Comparison of ENCODE assay signal across 9 cellular contexts in the genomic region with DNA sequence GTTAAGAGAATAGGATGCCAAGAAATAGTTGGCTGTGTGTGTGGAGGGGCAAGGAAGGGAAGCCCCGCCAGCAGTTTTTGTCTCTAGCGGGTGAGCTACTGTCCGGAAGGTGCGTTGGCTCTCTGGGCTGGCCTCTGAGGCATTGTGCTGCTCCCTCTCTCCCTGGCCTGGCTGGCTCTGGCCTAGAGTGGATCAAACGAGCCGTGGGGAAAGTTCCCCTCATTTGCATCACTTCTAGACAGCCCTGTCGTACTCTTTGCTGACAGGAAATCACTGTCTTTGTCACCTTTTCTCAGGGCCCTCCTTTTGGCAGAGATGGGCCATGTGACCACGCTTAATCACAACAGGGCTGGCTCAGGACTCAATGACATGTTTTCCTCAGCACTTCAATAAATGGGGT.
A peak's percentile ranks its signal among the peaks of the same experiment; 100 is the strongest.
DNase-seq lines count a peak whose midpoint lies in the region; ATAC-seq, FAIRE-seq and TF ChIP-seq lines count a peak whose summit lies in the region.
"Had no signal": no experiment of that assay in that cellular context is flagged by ENCODE, and none has a peak within 500 bp of the region (broad histone marks: within the 10 kb centered on the region; RNA-seq: fewer than 3 reads in every experiment).

No MANE protein-coding gene starts in this region.

- no peak overlapping the region for H3K4me3 Mint-ChIP-seq in activated CD8-positive, alpha-beta memory T cell treated with anti-CD3 and anti-CD28 coated beads, Interleukin-2, amount 10 ng/mL, durations not matched to agents 7 days and 5 days
- H3K4me3 Mint-ChIP-seq: activated naive CD4-positive, alpha-beta T cell treated with anti-CD3 and anti-CD28 coated beads, Interleukin-2, amount 50 U/mL, for 24 hours had no signal

- H3K9me3 ChIP-seq in DND-41 (ENCODE audit: insufficient read depth, low read length, severe bottlenecking) (no peaks in the 10 kb centered on the region), pancreas (no peaks in the 10 kb centered on the region)

- no peak overlapping the region for H3K9ac ChIP-seq in DND-41 (ENCODE audit: low read depth, low read length)

- no peak overlapping the region for H3K4me2 ChIP-seq in DND-41 (ENCODE audit: insufficient read depth, low read length)

- no peak for TF ChIP-seq CTCF in DND-41 (IDR thresholded peaks at IDR 0.05; ENCODE audit: borderline replicate concordance, extremely low read depth, low read length, poor library complexity, severe bottlenecking)
- no peak for TF ChIP-seq CTCF in fibroblast of pulmonary artery (IDR thresholded peaks at IDR 0.05; ENCODE audit: low read length, missing control alignments)
- no peak for TF ChIP-seq CTCF in pancreas (IDR thresholded peaks at IDR 0.05)

- no peaks in the 10 kb centered on the region for H3K79me2 ChIP-seq in DND-41 (ENCODE audit: insufficient read depth, low read length)

- ATAC-seq in DND-41 (ENCODE audit: insufficient read depth, low read depth) (peak; percentile 39; the same call in 1 of the 3 replicates), GM21786 (IDR thresholded peaks at IDR 0.05; ENCODE audit: unreplicated experiment) (peak; percentile 65), pancreas (peak in 3 of 4 donors; percentile 67 to 83 (median 69)), SK-N-SH treated with all-trans-retinoic acid at 6 μM for 48 hours (no peak)
- ATAC-seq in activated CD8-positive, alpha-beta memory T cell treated with anti-CD3 and anti-CD28 coated beads, Interleukin-2, amount 10 ng/mL, durations not matched to agents 7 days and 5 days: no peak

- CTCF ChIA-PET in activated CD8-positive, alpha-beta memory T cell treated with anti-CD3 and anti-CD28 coated beads, Interleukin-2, amount 10 ng/mL, durations not matched to agents 7 days and 5 days (lab: Charles Lee): no interaction called here

- H3K36me3 Mint-ChIP-seq in activated CD8-positive, alpha-beta memory T cell treated with anti-CD3 and anti-CD28 coated beads, Interleukin-2, amount 10 ng/mL, durations not matched to agents 7 days and 5 days: no peaks in the 10 kb centered on the region

- H3K27me3 ChIP-seq in DND-41 (ENCODE audit: insufficient read depth, low read length, poor library complexity) (no peaks in the 10 kb centered on the region), pancreas (no peaks in the 10 kb centered on the region)

- intact Hi-C loops in pancreas (cut with DNase I): loop anchor here in 1 of 3 donors (10.0 kb wide), 1 partner anchor 1092 kb away; no protein-coding TSS in a partner anchor

- no peaks in the 10 kb centered on the region for H3K27me3 Mint-ChIP-seq in activated CD8-positive, alpha-beta memory T cell treated with anti-CD3 and anti-CD28 coated beads, Interleukin-2, amount 10 ng/mL, durations not matched to agents 7 days and 5 days
- H3K27me3 Mint-ChIP-seq: activated naive CD4-positive, alpha-beta T cell treated with anti-CD3 and anti-CD28 coated beads, Interleukin-2, amount 50 U/mL, for 24 hours had no signal

- H3K27ac ChIP-seq in DND-41 (ENCODE audit: low read length): no peak overlapping the region
- peak overlapping the region in 2 of 4 donors; percentile 16 to 31 for H3K27ac ChIP-seq in pancreas

- no peaks in the 10 kb centered on the region for H3K36me3 ChIP-seq in DND-41 (ENCODE audit: insufficient read depth, low read length)
- no peaks in the 10 kb centered on the region for H3K36me3 ChIP-seq in pancreas

- H3K4me3 ChIP-seq in DND-41 (ENCODE audit: low read depth in 1 of 2, low read length in 2 of 2) (no peak overlapping the region), fibroblast of pulmonary artery (replicated peaks; ENCODE audit: low read depth, low read length) (no peak overlapping the region), pancreas (no peak overlapping the region)

- H4K20me1 ChIP-seq in DND-41 (ENCODE audit: insufficient read depth, low read length): no peaks in the 10 kb centered on the region

- DNase-seq in DND-41: no peak
- DNase-seq in T follicular helper cell (ENCODE audit: low read depth): peak; percentile 1
- peak; percentile 68 for DNase-seq in fibroblast of pulmonary artery (ENCODE audit: low read depth)
- DNase-seq in pancreas: peak in 1 of 6 donors; percentile 14
- no peak for DNase-seq in activated CD8-positive, alpha-beta memory T cell treated with anti-CD3 and anti-CD28 coated beads, Interleukin-2, amount 10 ng/mL, durations not matched to agents 7 days and 5 days
- no peak for DNase-seq in NCI-H128 (lab: John Stamatoyannopoulos, UW; ENCODE audit: unreplicated experiment)

- no peaks in the 10 kb centered on the region for H3K4me1 ChIP-seq in DND-41 (ENCODE audit: insufficient read depth, low read length)
- no peaks in the 10 kb centered on the region for H3K4me1 ChIP-seq in pancreas

- no peak for FAIRE-seq in pancreas (lab: Jason Lieb, UNC)

- no peak overlapping the region for H2AFZ ChIP-seq in DND-41 (ENCODE audit: low read depth, low read length)

- no peak overlapping the region for H3K27ac Mint-ChIP-seq in activated CD8-positive, alpha-beta memory T cell treated with anti-CD3 and anti-CD28 coated beads, Interleukin-2, amount 10 ng/mL, durations not matched to agents 7 days and 5 days
- H3K27ac Mint-ChIP-seq: activated naive CD4-positive, alpha-beta T cell treated with anti-CD3 and anti-CD28 coated beads, Interleukin-2, amount 50 U/mL, for 24 hours had no signal

- H3K4me1 Mint-ChIP-seq in activated CD8-positive, alpha-beta memory T cell treated with anti-CD3 and anti-CD28 coated beads, Interleukin-2, amount 10 ng/mL, durations not matched to agents 7 days and 5 days: no peaks in the 10 kb centered on the region
- H3K4me1 Mint-ChIP-seq: activated naive CD4-positive, alpha-beta T cell treated with anti-CD3 and anti-CD28 coated beads, Interleukin-2, amount 50 U/mL, for 24 hours had no signal

- WGBS in pancreas, 2 donors: 53% methylated on average over 8 of the region's 8 CpGs

- no peaks in the 10 kb centered on the region for H3K9me3 Mint-ChIP-seq in activated CD8-positive, alpha-beta memory T cell treated with anti-CD3 and anti-CD28 coated beads, Interleukin-2, amount 10 ng/mL, durations not matched to agents 7 days and 5 days (ENCODE audit: low read depth)
- H3K9me3 Mint-ChIP-seq: activated naive CD4-positive, alpha-beta T cell treated with anti-CD3 and anti-CD28 coated beads, Interleukin-2, amount 50 U/mL, for 24 hours had no signal

TF ChIP-seq in SK-N-SH treated with all-trans-retinoic acid at 6 μM for 48 hours, 23 proteins besides CTCF, POLR2A, EP300 and RAD21 (continues in another document):
- TF ChIP-seq, protein P1, sequence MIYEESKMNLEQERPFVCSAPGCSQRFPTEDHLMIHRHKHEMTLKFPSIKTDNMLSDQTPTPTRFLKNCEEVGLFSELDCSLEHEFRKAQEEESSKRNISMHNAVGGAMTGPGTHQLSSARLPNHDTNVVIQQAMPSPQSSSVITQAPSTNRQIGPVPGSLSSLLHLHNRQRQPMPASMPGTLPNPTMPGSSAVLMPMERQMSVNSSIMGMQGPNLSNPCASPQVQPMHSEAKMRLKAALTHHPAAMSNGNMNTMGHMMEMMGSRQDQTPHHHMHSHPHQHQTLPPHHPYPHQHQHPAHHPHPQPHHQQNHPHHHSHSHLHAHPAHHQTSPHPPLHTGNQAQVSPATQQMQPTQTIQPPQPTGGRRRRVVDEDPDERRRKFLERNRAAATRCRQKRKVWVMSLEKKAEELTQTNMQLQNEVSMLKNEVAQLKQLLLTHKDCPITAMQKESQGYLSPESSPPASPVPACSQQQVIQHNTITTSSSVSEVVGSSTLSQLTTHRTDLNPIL (CRISPR knock-in tag; IDR thresholded peaks at IDR 0.05; ENCODE audit: low read depth): no peak
- TF ChIP-seq CSDC2 (CRISPR knock-in tag; IDR thresholded peaks at IDR 0.05) (no peak), TSHZ2 (CRISPR knock-in tag; IDR thresholded peaks at IDR 0.05) (no peak), TCF4 (CRISPR knock-in tag; IDR thresholded peaks at IDR 0.05; ENCODE audit: borderline replicate concordance) (no peak), ZNF565 (CRISPR knock-in tag; conservative IDR thresholded peaks at IDR 0.05; ENCODE audit: low read depth) (no peak), PPARA (CRISPR knock-in tag; IDR thresholded peaks at IDR 0.05; ENCODE audit: borderline replicate concordance) (no peak), GLIS3 (CRISPR knock-in tag; IDR thresholded peaks at IDR 0.05) (no peak), ZFP30 (CRISPR knock-in tag; IDR thresholded peaks at IDR 0.05) (no peak), TOX (CRISPR knock-in tag; IDR thresholded peaks at IDR 0.05; ENCODE audit: borderline replicate concordance) (no peak), ESRRG (CRISPR knock-in tag; IDR thresholded peaks at IDR 0.05) (no peak)

Comparison
In these comparisons a context has a peak if more than half of its experiments do, and no peak if none do; other contexts are left out.
1. ATAC-seq: peak in DND-41 (single experiment), GM21786 (single experiment) and pancreas (3 of 4); none in activated CD8-positive, alpha-beta memory T cell treated with anti-CD3 and anti-CD28 coated beads, Interleukin-2, amount 10 ng/mL, durations not matched to agents 7 days and 5 days (single experiment) and SK-N-SH treated with all-trans-retinoic acid at 6 μM for 48 hours (single experiment).
2. DNase-seq: peak in T follicular helper cell (single experiment) and fibroblast of pulmonary artery (single experiment); none in DND-41 (single experiment), activated CD8-positive, alpha-beta memory T cell treated with anti-CD3 and anti-CD28 coated beads, Interleukin-2, amount 10 ng/mL, durations not matched to agents 7 days and 5 days (single experiment) and NCI-H128 (single experiment).